ENCODE assay signal across 21 cellular contexts in the genomic region with DNA sequence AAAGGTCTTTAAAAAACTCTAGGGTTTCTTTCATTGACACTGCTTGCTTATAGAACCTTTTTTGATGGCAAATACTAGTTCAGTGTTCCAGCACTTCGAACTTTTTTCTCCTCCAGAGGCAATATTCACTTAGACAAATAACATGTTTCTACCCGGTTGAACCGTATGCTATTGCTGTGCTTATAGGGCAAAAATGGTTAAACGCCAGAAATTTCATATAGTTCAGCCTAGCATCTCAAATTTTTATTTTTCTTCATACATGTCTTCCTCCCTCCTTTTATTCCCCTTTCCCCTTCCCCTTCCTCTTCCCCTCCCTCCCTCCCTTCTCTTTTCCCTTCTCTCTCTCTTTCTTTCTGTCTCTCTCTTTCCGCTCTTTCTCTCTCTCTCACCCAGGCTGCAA.
DNase-seq lines count a peak whose midpoint lies in the region; TF ChIP-seq lines count a peak whose summit lies in the region.
"Had no signal": no experiment of that assay in that cellular context is flagged by ENCODE, and none has a peak within 500 bp of the region (broad histone marks: within the 10 kb centered on the region; RNA-seq: fewer than 3 reads in every experiment).

No MANE protein-coding gene starts in this region.

- 32 to 39% methylated on average over 5 of the region's 5 CpGs for WGBS in GM23248 (ENCODE audit: low coverage in 1 of 2, low lambda C conversion rate in 2 of 2, missing lambda C conversion rate in 2 of 2), 2 experiments
- 74 to 81% methylated on average over 5 of the region's 5 CpGs for WGBS in tibial nerve, 2 donors

- H3K27ac Mint-ChIP-seq in chondrocyte (ENCODE audit: unreplicated experiment) (peak overlapping the region; percentile 34), osteocyte (ENCODE audit: unreplicated experiment) (peak overlapping the region; percentile 82)
- H3K27ac Mint-ChIP-seq: B cell; CD4-positive, CD25-positive, alpha-beta regulatory T cell; CD8-positive, alpha-beta T cell; GM23338; H9; HFFc6 had no signal

- H3K9me3 Mint-ChIP-seq in chondrocyte (ENCODE audit: low read depth): peaks cover 9% of the 10 kb centered on the region
- H3K9me3 Mint-ChIP-seq in osteocyte (ENCODE audit: unreplicated experiment): no peaks in the 10 kb centered on the region

- H3K4me3 Mint-ChIP-seq in chondrocyte (ENCODE audit: unreplicated experiment) (no peak overlapping the region), osteocyte (ENCODE audit: unreplicated experiment) (no peak overlapping the region)
- H3K4me3 Mint-ChIP-seq: B cell; CD4-positive, CD25-positive, alpha-beta regulatory T cell; CD8-positive, alpha-beta T cell; GM23338; H9; HFFc6 had no signal

- no peak overlapping the region for H3K9ac ChIP-seq in GM23248
- H3K9ac ChIP-seq: BLaER1 had no signal

- in situ Hi-C loops in GM23248 (cut with MboI): no loop called here

- no peak for DNase-seq in GM23248
- DNase-seq in chondrocyte (ENCODE audit: low spot score): no peak
- no peak for DNase-seq in osteocyte (ENCODE audit: extremely low spot score, unreplicated experiment)
- no peak for DNase-seq in tibial nerve (ENCODE audit: low spot score in 2 of 2)
- no peak for DNase-seq in ureter (ENCODE audit: low spot score)
- DNase-seq in HEK293T (ENCODE audit: extremely low spot score): no peak
- DNase-seq: 8988T; Caco-2; CD4-positive, CD25-positive, alpha-beta regulatory T cell; CD8-positive, alpha-beta T cell; DMS153; DND-41; H9; HFFc6 had no signal

- H3K27me3 Mint-ChIP-seq in chondrocyte (ENCODE audit: low read depth): peaks cover 2% of the 10 kb centered on the region
- H3K27me3 Mint-ChIP-seq in osteocyte (ENCODE audit: unreplicated experiment): peaks cover 12% of the 10 kb centered on the region
- H3K27me3 Mint-ChIP-seq: B cell; CD4-positive, CD25-positive, alpha-beta regulatory T cell had no signal

- H3K36me3 ChIP-seq in ACC112 (ENCODE audit: insufficient read depth, low read length): no peaks in the 10 kb centered on the region
- no peaks in the 10 kb centered on the region for H3K36me3 ChIP-seq in GM23248 (ENCODE audit: low read depth)
- H3K36me3 ChIP-seq in tibial nerve: no peaks in the 10 kb centered on the region
- H3K36me3 ChIP-seq: BLaER1 had no signal

- H4K20me1 ChIP-seq in GM23248 (ENCODE audit: insufficient read depth): no peaks in the 10 kb centered on the region
- H4K20me1 ChIP-seq: BLaER1 had no signal

- no peaks in the 10 kb centered on the region for H3K36me3 Mint-ChIP-seq in chondrocyte (ENCODE audit: low read depth)
- no peaks in the 10 kb centered on the region for H3K36me3 Mint-ChIP-seq in osteocyte (ENCODE audit: unreplicated experiment)
- H3K36me3 Mint-ChIP-seq: CD4-positive, CD25-positive, alpha-beta regulatory T cell; CD8-positive, alpha-beta T cell had no signal

- H3K4me1 Mint-ChIP-seq in chondrocyte (ENCODE audit: low read depth) (peaks cover 43% of the 10 kb centered on the region), osteocyte (ENCODE audit: unreplicated experiment) (peaks cover 44% of the 10 kb centered on the region)
- H3K4me1 Mint-ChIP-seq: B cell; CD4-positive, CD25-positive, alpha-beta regulatory T cell; GM23338; H9 had no signal

- H2AFZ ChIP-seq in ACC112 (ENCODE audit: low read length, unreplicated experiment): no peak overlapping the region
- no peak overlapping the region for H2AFZ ChIP-seq in GM23248
- H2AFZ ChIP-seq: GM23338 had no signal

- TF ChIP-seq EP300 in tibial nerve (IDR thresholded peaks at IDR 0.05): no peak

- H3K9me3 ChIP-seq in GM23248 (ENCODE audit: low read depth): no peaks in the 10 kb centered on the region
- H3K9me3 ChIP-seq in tibial nerve: peaks cover 0 to 9% (median 0%) of the 10 kb centered on the region in 4 donors
- H3K9me3 ChIP-seq: A549, BLaER1, Caco-2 had no signal

- no peaks in the 10 kb centered on the region for H3F3A ChIP-seq in GM23248 (ENCODE audit: insufficient read depth)

- no peaks in the 10 kb centered on the region for H3K27me3 ChIP-seq in ACC112 (ENCODE audit: insufficient read depth, low read length)
- no peaks in the 10 kb centered on the region for H3K27me3 ChIP-seq in GM23248 (replicated peaks; ENCODE audit: insufficient read depth)
- no peaks in the 10 kb centered on the region for H3K27me3 ChIP-seq in tibial nerve
- H3K27me3 ChIP-seq: BLaER1 had no signal

- CTCF ChIA-PET in HEK293T (lab: Yijun Ruan, JAX): no interaction called here

- H3K9me2 ChIP-seq in GM23248 (ENCODE audit: insufficient read depth): no peaks in the 10 kb centered on the region

- no peak for TF ChIP-seq POLR2A in tibial nerve (IDR thresholded peaks at IDR 0.05)

- no peak for TF ChIP-seq CTCF in chondrocyte (IDR thresholded peaks at IDR 0.05)
- no peak for TF ChIP-seq CTCF in osteocyte (IDR thresholded peaks at IDR 0.05)
- TF ChIP-seq CTCF in tibial nerve (IDR thresholded peaks at IDR 0.05): no peak

- peak overlapping the region; percentile 70 for H3K27ac ChIP-seq in ACC112 (ENCODE audit: low read depth, low read length)
- H3K27ac ChIP-seq in GM23248: peak overlapping the region; percentile 48
- H3K27ac ChIP-seq in tibial nerve: no peak overlapping the region
- H3K27ac ChIP-seq: A549, BLaER1, C4-2B had no signal

- peak overlapping the region; percentile 34 for H3K4me2 ChIP-seq in GM23248 (ENCODE audit: unreplicated experiment)
- H3K4me2 ChIP-seq: A549, BLaER1, GM23338 had no signal

- POLR2A ChIA-PET in HEK293T (lab: Yijun Ruan, JAX): no interaction called here

- H3K4me3 ChIP-seq in ACC112 (ENCODE audit: low read depth, low read length) (no peak overlapping the region), GM23248 (no peak overlapping the region), tibial nerve (no peak overlapping the region)
- H3K4me3 ChIP-seq: A549, BLaER1, GM12878, GM23338 had no signal

- H3K79me2 ChIP-seq in ACC112 (ENCODE audit: control insufficient read depth, insufficient read depth, low read length, unreplicated experiment) (no peaks in the 10 kb centered on the region), GM23248 (ENCODE audit: insufficient read depth) (no peaks in the 10 kb centered on the region)

- peaks cover 33% of the 10 kb centered on the region for H3K4me1 ChIP-seq in ACC112 (ENCODE audit: control insufficient read depth, insufficient read depth, low read length, unreplicated experiment)
- peaks cover 10% of the 10 kb centered on the region; the same call in 1 of the 2 replicates for H3K4me1 ChIP-seq in GM23248 (ENCODE audit: insufficient read depth)
- peaks cover 0 to 5% (median 0%) of the 10 kb centered on the region in 4 donors for H3K4me1 ChIP-seq in tibial nerve
- H3K4me1 ChIP-seq: BLaER1, Caco-2 had no signal

TF ChIP-seq in HEK293T, 16 proteins besides CTCF, POLR2A, EP300 and RAD21:
- TF ChIP-seq L3MBTL2 (conservative IDR thresholded peaks at IDR 0.05) (no peak), NFRKB (IDR thresholded peaks at IDR 0.05) (no peak), FOXM1 (IDR thresholded peaks at IDR 0.05; ENCODE audit: borderline replicate concordance) (no peak), CTBP1 (IDR thresholded peaks at IDR 0.05; ENCODE audit: borderline replicate concordance) (no peak), ELF4 (IDR thresholded peaks at IDR 0.05) (no peak), ZNF384 (IDR thresholded peaks at IDR 0.05) (no peak), SP1 (IDR thresholded peaks at IDR 0.05) (no peak), TARDBP (IDR thresholded peaks at IDR 0.05) (no peak), HDGF (IDR thresholded peaks at IDR 0.05; ENCODE audit: borderline replicate concordance) (no peak), LEF1 (IDR thresholded peaks at IDR 0.05; ENCODE audit: borderline replicate concordance) (no peak), ARNT (IDR thresholded peaks at IDR 0.05) (no peak), SUZ12 (IDR thresholded peaks at IDR 0.05) (no peak), BHLHE40 (IDR thresholded peaks at IDR 0.05; ENCODE audit: borderline replicate concordance) (no peak), FOXA1 (IDR thresholded peaks at IDR 0.05) (no peak), FOXK2 (IDR thresholded peaks at IDR 0.05) (no peak)
- TF ChIP-seq, protein P1, sequence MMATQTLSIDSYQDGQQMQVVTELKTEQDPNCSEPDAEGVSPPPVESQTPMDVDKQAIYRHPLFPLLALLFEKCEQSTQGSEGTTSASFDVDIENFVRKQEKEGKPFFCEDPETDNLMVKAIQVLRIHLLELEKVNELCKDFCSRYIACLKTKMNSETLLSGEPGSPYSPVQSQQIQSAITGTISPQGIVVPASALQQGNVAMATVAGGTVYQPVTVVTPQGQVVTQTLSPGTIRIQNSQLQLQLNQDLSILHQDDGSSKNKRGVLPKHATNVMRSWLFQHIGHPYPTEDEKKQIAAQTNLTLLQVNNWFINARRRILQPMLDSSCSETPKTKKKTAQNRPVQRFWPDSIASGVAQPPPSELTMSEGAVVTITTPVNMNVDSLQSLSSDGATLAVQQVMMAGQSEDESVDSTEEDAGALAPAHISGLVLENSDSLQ (IDR thresholded peaks at IDR 0.05): no peak
TF ChIP-seq in HEK293T: peak in this region for 0.

Comparison
In these comparisons a context has a peak if more than half of its experiments do, and no peak if none do; other contexts are left out.
1. H3K27ac ChIP-seq: peak in ACC112 (single experiment) and GM23248 (single experiment); none in tibial nerve (0 of 4).